28 cellular contexts compared by ENCODE assay signal in the genomic region with DNA sequence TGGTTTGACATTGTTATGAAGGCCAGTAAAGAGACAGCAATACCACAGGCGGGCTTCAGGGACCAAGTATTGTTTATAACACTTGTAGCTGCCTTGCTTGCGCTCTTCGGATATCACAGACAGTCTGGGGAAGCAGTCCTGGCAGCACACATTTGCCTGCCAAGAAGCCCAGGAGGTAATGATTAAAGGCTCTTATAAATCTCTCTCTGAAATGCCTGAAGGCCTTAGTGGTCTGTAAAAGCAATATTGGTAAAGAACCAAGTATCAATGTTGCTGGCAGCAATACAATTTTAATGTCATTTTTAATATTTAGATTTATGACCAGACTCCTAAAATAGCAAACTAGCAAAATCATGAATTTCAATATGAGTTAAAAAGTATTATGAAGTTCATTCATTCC.
"Had no signal": no experiment of that assay in that cellular context is flagged by ENCODE, and none has a peak within 500 bp of the region (broad histone marks: within the 10 kb centered on the region; RNA-seq: fewer than 3 reads in every experiment).

No MANE protein-coding gene starts in this region.

- DNase-seq: activated CD4-positive, alpha-beta T cell treated with anti-CD3 and anti-CD28 coated beads for 36 hours; activated CD4-positive, CD25-positive, alpha-beta regulatory T cell; activated CD8-positive, alpha-beta memory T cell treated with anti-CD3 and anti-CD28 coated beads, Interleukin-2, amount 10 ng/mL, durations not matched to agents 7 days and 5 days; activated CD8-positive, alpha-beta T cell treated with anti-CD3 and anti-CD28 coated beads, Interleukin-2, amount 10 ng/mL, durations not matched to agents 7 days and 5 days; activated effector memory CD4-positive, alpha-beta T cell treated with Interleukin-2 at 50 U/mL for 16 hours; activated naive CD4-positive, alpha-beta T cell treated with Interleukin-2 at 50 U/mL for 16 hours; activated T-cell treated with anti-CD3 and anti-CD28 coated beads, Interleukin-2, amount 50 U/mL, for 72 hours; anterior cingulate cortex; body of pancreas; cerebellar nuclear complex; colonic mucosa; effector memory CD8-positive, alpha-beta T cell; erythroblast; gastrocnemius medialis; glutamatergic neuron; islet precursor cell; mammary epithelial cell; right lobe of liver; stimulated activated CD4-positive, alpha-beta T cell treated with anti-CD3 and anti-CD28 coated beads, Interleukin-2, amount 100 ng/mL, for 48 hours; stimulated activated naive CD4-positive, alpha-beta T cell treated with Interleukin-2 at 50 U/mL for 16 hours; T-cell; trophoblast cell had no signal

- H3K4me3 Mint-ChIP-seq: activated CD4-positive, alpha-beta T cell treated with anti-CD3 and anti-CD28 coated beads for 36 hours; activated CD8-positive, alpha-beta memory T cell treated with anti-CD3 and anti-CD28 coated beads, Interleukin-2, amount 10 ng/mL, durations not matched to agents 7 days and 5 days; activated CD8-positive, alpha-beta T cell treated with anti-CD3 and anti-CD28 coated beads, Interleukin-2, amount 10 ng/mL, durations not matched to agents 7 days and 5 days; activated naive CD8-positive, alpha-beta T cell; activated T-cell treated with anti-CD3 and anti-CD28 coated beads, Interleukin-2, amount 50 U/mL, for 72 hours; effector memory CD8-positive, alpha-beta T cell; nephron; T-cell; T-helper 2 cell treated with Interferon-gamma antibody and Interleukin-4, amounts not matched to agents 5 μg/mL and 100 μg/mL, for 36 hours had no signal

- H3K4me1 Mint-ChIP-seq: activated CD4-positive, alpha-beta T cell treated with anti-CD3 and anti-CD28 coated beads for 36 hours; activated CD8-positive, alpha-beta memory T cell treated with anti-CD3 and anti-CD28 coated beads, Interleukin-2, amount 10 ng/mL, durations not matched to agents 7 days and 5 days; T-cell had no signal

- H3K4me3 ChIP-seq: body of pancreas, colonic mucosa, gastrocnemius medialis, right lobe of liver, thoracic aorta had no signal

- H3K27me3 ChIP-seq: body of pancreas, colonic mucosa, gastrocnemius medialis, neutrophil, right lobe of liver had no signal

- H3K27me3 Mint-ChIP-seq: activated CD4-positive, alpha-beta T cell treated with anti-CD3 and anti-CD28 coated beads for 36 hours; activated CD8-positive, alpha-beta memory T cell treated with anti-CD3 and anti-CD28 coated beads, Interleukin-2, amount 10 ng/mL, durations not matched to agents 7 days and 5 days; activated naive CD8-positive, alpha-beta T cell; effector memory CD8-positive, alpha-beta T cell; progenitor cell of endocrine pancreas; T-cell had no signal

- H3K9me3 Mint-ChIP-seq: nephron had no signal

- H3K36me3 ChIP-seq: colonic mucosa, gastrocnemius medialis, neutrophil, right lobe of liver, thoracic aorta had no signal

- H3K36me3 Mint-ChIP-seq: activated CD8-positive, alpha-beta memory T cell treated with anti-CD3 and anti-CD28 coated beads, Interleukin-2, amount 10 ng/mL, durations not matched to agents 7 days and 5 days; activated naive CD8-positive, alpha-beta T cell; T-cell had no signal

- ATAC-seq: activated CD4-positive, alpha-beta T cell treated with anti-CD3 and anti-CD28 coated beads for 36 hours; activated CD8-positive, alpha-beta memory T cell treated with anti-CD3 and anti-CD28 coated beads, Interleukin-2, amount 10 ng/mL, durations not matched to agents 7 days and 5 days; activated CD8-positive, alpha-beta T cell treated with anti-CD3 and anti-CD28 coated beads, Interleukin-2, amount 10 ng/mL, durations not matched to agents 7 days and 5 days; activated T-cell treated with anti-CD3 and anti-CD28 coated beads, Interleukin-2, amount 50 U/mL, for 72 hours; body of pancreas; effector memory CD8-positive, alpha-beta T cell; gastrocnemius medialis; right lobe of liver; T-cell had no signal
